In genomic region chr1:150683914-150684313, GRCh38 we compare ENCODE assay signal across 23 cellular contexts. TPM values are rescaled to one million over a fixed set of nuclear protein-coding genes. Genes with fewer than 3 reads are reported as not detected.
A peak's percentile ranks its signal among the peaks of the same experiment; 100 is the strongest.
DNase-seq lines count a peak whose midpoint lies in the region; ATAC-seq lines count a peak whose summit lies in the region.
"Had no signal": no experiment of that assay in that cellular context is flagged by ENCODE, and none has a peak within 500 bp of the region (broad histone marks: within the 10 kb centered on the region; RNA-seq: fewer than 3 reads in every experiment).

No MANE protein-coding gene starts in this region.

- no peaks in the 10 kb centered on the region for H3K27me3 Mint-ChIP-seq in activated CD8-positive, alpha-beta T cell treated with anti-CD3 and anti-CD28 coated beads, Interleukin-2, amount 10 ng/mL, durations not matched to agents 7 days and 5 days (ENCODE audit: low read depth)
- H3K27me3 Mint-ChIP-seq in naive B cell = no peaks in the 10 kb centered on the region

- peak overlapping the region; percentile 57 for H3K27ac Mint-ChIP-seq in activated CD8-positive, alpha-beta T cell treated with anti-CD3 and anti-CD28 coated beads, Interleukin-2, amount 10 ng/mL, durations not matched to agents 7 days and 5 days
- peak overlapping the region in 5 of 6 donors; percentile 5 to 92 (median 77) for H3K27ac Mint-ChIP-seq in naive B cell
- H3K27ac Mint-ChIP-seq: T-helper 1 cell treated with Interleukin-12 subunit alpha and Interleukin-12 subunit beta and Interleukin-4 antibody, amounts not matched to agents 30 μg/mL and 1 μg/mL, for 36 hours had no signal

- no peaks in the 10 kb centered on the region for H3K9me3 Mint-ChIP-seq in activated CD8-positive, alpha-beta T cell treated with anti-CD3 and anti-CD28 coated beads, Interleukin-2, amount 10 ng/mL, durations not matched to agents 7 days and 5 days (ENCODE audit: insufficient read depth)
- no peaks in the 10 kb centered on the region for H3K9me3 Mint-ChIP-seq in naive B cell
- H3K9me3 Mint-ChIP-seq: T-helper 1 cell treated with Interleukin-12 subunit alpha and Interleukin-12 subunit beta and Interleukin-4 antibody, amounts not matched to agents 30 μg/mL and 1 μg/mL, for 36 hours had no signal

- H3K4me3 Mint-ChIP-seq in activated CD8-positive, alpha-beta T cell treated with anti-CD3 and anti-CD28 coated beads, Interleukin-2, amount 10 ng/mL, durations not matched to agents 7 days and 5 days = no peak overlapping the region
- peak overlapping the region in 1 of 8 donors; percentile 15 for H3K4me3 Mint-ChIP-seq in naive B cell
- H3K4me3 Mint-ChIP-seq: T-helper 1 cell treated with Interleukin-12 subunit alpha and Interleukin-12 subunit beta and Interleukin-4 antibody, amounts not matched to agents 30 μg/mL and 1 μg/mL, for 36 hours had no signal

- H3K4me1 Mint-ChIP-seq in activated CD8-positive, alpha-beta T cell treated with anti-CD3 and anti-CD28 coated beads, Interleukin-2, amount 10 ng/mL, durations not matched to agents 7 days and 5 days (ENCODE audit: low read depth) = peaks cover 11% of the 10 kb centered on the region
- peaks cover 8 to 12% (median 11%) of the 10 kb centered on the region in 3 donors for H3K4me1 Mint-ChIP-seq in naive B cell

- peaks cover 23% of the 10 kb centered on the region for H3K36me3 Mint-ChIP-seq in activated CD8-positive, alpha-beta T cell treated with anti-CD3 and anti-CD28 coated beads, Interleukin-2, amount 10 ng/mL, durations not matched to agents 7 days and 5 days (ENCODE audit: low read depth)
- peaks cover 0 to 6% of the 10 kb centered on the region in 2 donors for H3K36me3 Mint-ChIP-seq in naive B cell

- CTCF ChIA-PET in activated CD8-positive, alpha-beta T cell treated with anti-CD3 and anti-CD28 coated beads, Interleukin-2, amount 10 ng/mL, durations not matched to agents 7 days and 5 days (lab: Charles Lee) = interaction anchor here (1.6 kb wide), 1 partner anchor 13 kb away, joined by 7 read pairs; the partner anchor contains the start of gene GOLPH3L

- ATAC-seq in GM18867 (IDR thresholded peaks at IDR 0.05; ENCODE audit: unreplicated experiment) (peak; percentile 68), naive B cell (ENCODE audit: low read depth in 2 of 2) (peak; percentile 39 to 80), HG02571 (IDR thresholded peaks at IDR 0.05; ENCODE audit: unreplicated experiment) (no peak)
- ATAC-seq in activated CD8-positive, alpha-beta T cell treated with anti-CD3 and anti-CD28 coated beads, Interleukin-2, amount 10 ng/mL, durations not matched to agents 7 days and 5 days = peak; percentile 33
- ATAC-seq: HCT116, left lobe of liver had no signal

- POLR2A ChIA-PET in activated CD8-positive, alpha-beta T cell treated with anti-CD3 and anti-CD28 coated beads, Interleukin-2, amount 10 ng/mL, durations not matched to agents 7 days and 5 days (lab: Charles Lee) = no interaction called here

- peak; percentile 14 for DNase-seq in NCI-H82 (lab: John Stamatoyannopoulos, UW)
- DNase-seq in NCI-H82 treated with DMSO at 0.1 percent for 48 hours (lab: John Stamatoyannopoulos, UW; ENCODE audit: unreplicated experiment) = no peak
- DNase-seq in activated CD8-positive, alpha-beta T cell treated with anti-CD3 and anti-CD28 coated beads, Interleukin-2, amount 10 ng/mL, durations not matched to agents 7 days and 5 days = no peak
- peak; percentile 7 for DNase-seq in naive B cell
- no peak for DNase-seq in GM19238 (ENCODE audit: insufficient read length, low spot score)
- DNase-seq in DMS53 (lab: John Stamatoyannopoulos, UW) = no peak
- DNase-seq: activated CD4-positive, alpha-beta T cell treated with anti-CD3 and anti-CD28 coated beads, Interleukin-2, amount 50 U/mL, for 48 hours; amniotic stem cell; erythroblast; GF-D8; midbrain; NCI-H187; NCI-H510A treated with DMSO at 0.1 percent for 48 hours; SHP77 treated with DMSO at 0.1 percent for 48 hours; stimulated activated CD8-positive, alpha-beta memory T cell treated with anti-CD3 and anti-CD28 coated beads, Interleukin-4, amount 100 ng/mL, for 48 hours; uterus had no signal

RNA-seq across cellular contexts. Expression of gene GOLPH3L, which starts 13.0 kb away (rescaled TPM):
- total RNA-seq in activated CD8-positive, alpha-beta T cell treated with anti-CD3 and anti-CD28 coated beads, Interleukin-2, amount 10 ng/mL, durations not matched to agents 7 days and 5 days = 10 to 100 TPM; 19.4 to 21.2 TPM
- polyA plus RNA-seq in naive B cell (ENCODE audit: low read depth in 6 of 6) = 10 to 100 TPM; 10.1 to 27.8 (median 24.4) TPM

RNA-seq across cellular contexts. Expression of gene HORMAD1, which starts 36.8 kb away (rescaled TPM):
- total RNA-seq in activated CD8-positive, alpha-beta T cell treated with anti-CD3 and anti-CD28 coated beads, Interleukin-2, amount 10 ng/mL, durations not matched to agents 7 days and 5 days = under 1 TPM in 1 of 2 experiments, not detected in 1; 0.40 TPM
- under 1 TPM in 1 of 6 donors, not detected in 5; 0.56 TPM for polyA plus RNA-seq in naive B cell (ENCODE audit: low read depth in 6 of 6)
- total RNA-seq: A172, renal cortical epithelial cell had no signal

RNA-seq across cellular contexts. Expression of gene ENSA, which starts 54.5 kb away (rescaled TPM):
- 100 to 1,000 TPM; 208 to 214 TPM for total RNA-seq in activated CD8-positive, alpha-beta T cell treated with anti-CD3 and anti-CD28 coated beads, Interleukin-2, amount 10 ng/mL, durations not matched to agents 7 days and 5 days
- polyA plus RNA-seq in naive B cell (ENCODE audit: low read depth in 6 of 6) = 10 to 100 TPM; 57.1 to 85.2 (median 72.9) TPM

Comparison
In these comparisons a context has a peak if more than half of its experiments do, and no peak if none do; other contexts are left out.
1. DNase-seq: peak in NCI-H82 (single experiment) and naive B cell (single experiment); none in NCI-H82 treated with DMSO at 0.1 percent for 48 hours (single experiment), activated CD8-positive, alpha-beta T cell treated with anti-CD3 and anti-CD28 coated beads, Interleukin-2, amount 10 ng/mL, durations not matched to agents 7 days and 5 days (single experiment), GM19238 (single experiment) and DMS53 (single experiment).